10 cellular contexts compared by ENCODE assay signal in genomic region chr12:94282675-94283074, GRCh38.
DNase-seq lines count a peak whose midpoint lies in the region; ATAC-seq, FAIRE-seq and TF ChIP-seq lines count a peak whose summit lies in the region.
"Had no signal": no experiment of that assay in that cellular context is flagged by ENCODE, and none has a peak within 500 bp of the region (broad histone marks: within the 10 kb centered on the region; RNA-seq: fewer than 3 reads in every experiment).

No MANE protein-coding gene starts in this region.

- CTCF ChIA-PET in activated naive CD4-positive, alpha-beta T cell treated with anti-CD3 and anti-CD28 coated beads for 36 hours (lab: Charles Lee), result interaction anchor here (0.5 kb wide), 1 partner anchor 51 kb away, joined by 3 read pairs; no protein-coding TSS in a partner anchor

- no peak for TF ChIP-seq POLR2A in transverse colon (IDR thresholded peaks at IDR 0.05)

- no peak overlapping the region for H2AFZ ChIP-seq in mesenchymal stem cell (ENCODE audit: low read depth, low read length)

- 45% methylated on average over 7 of the region's 7 CpGs for whole genome bisulfite sequencing in mesenchymal stem cell
- 40 to 60% methylated on average over 2 to 7 of the region's 7 CpGs for WGBS in transverse colon (ENCODE audit: low coverage in 1 of 2), 2 donors

- H3K27me3 ChIP-seq in mesenchymal stem cell (ENCODE audit: control insufficient read depth in 1 of 2, insufficient read depth in 1 of 2, low read length in 2 of 2) (peaks cover 24 to 25% of the 10 kb centered on the region in 2 experiments), transverse colon (no peaks in the 10 kb centered on the region)
- H3K27me3 ChIP-seq: vagina had no signal

- no peaks in the 10 kb centered on the region for H3K4me1 ChIP-seq in mesenchymal stem cell (ENCODE audit: control insufficient read depth, insufficient read depth, low read depth, low read length)
- peaks cover 3 to 22% (median 9%) of the 10 kb centered on the region in 4 donors for H3K4me1 ChIP-seq in transverse colon

- no peaks in the 10 kb centered on the region for H3K79me1 ChIP-seq in mesenchymal stem cell (replicated peaks; ENCODE audit: low read length, poor library complexity, severe bottlenecking)

- H2BK120ac ChIP-seq in mesenchymal stem cell (ENCODE audit: low read depth, low read length), result no peak overlapping the region

- peaks cover 22% of the 10 kb centered on the region for H3K4me1 Mint-ChIP-seq in activated naive CD4-positive, alpha-beta T cell treated with anti-CD3 and anti-CD28 coated beads for 36 hours (ENCODE audit: low read depth)

- no peak overlapping the region for H3K9ac ChIP-seq in mesenchymal stem cell (ENCODE audit: low read length)

- no peak overlapping the region for H3K14ac ChIP-seq in mesenchymal stem cell (ENCODE audit: low read length in 2 of 2)

- H3K4me3 Mint-ChIP-seq in activated naive CD4-positive, alpha-beta T cell treated with anti-CD3 and anti-CD28 coated beads for 36 hours, result no peak overlapping the region

- H3K4me3 ChIP-seq in mesenchymal stem cell (ENCODE audit: insufficient read depth in 1 of 2, low read depth in 1 of 2, low read length in 2 of 2), result no peak overlapping the region
- no peak overlapping the region for H3K4me3 ChIP-seq in transverse colon
- H3K4me3 ChIP-seq: vagina had no signal

- no peak overlapping the region for H3K4ac ChIP-seq in mesenchymal stem cell (ENCODE audit: low read depth in 1 of 2, low read length in 2 of 2)

- TF ChIP-seq CTCF in transverse colon (IDR thresholded peaks at IDR 0.05), result no peak

- ATAC-seq in left cardiac atrium, result peak; percentile 22 to 55
- ATAC-seq in Right ventricle myocardium inferior, result no peak

- no peak overlapping the region for H3K23ac ChIP-seq in mesenchymal stem cell (ENCODE audit: low read length in 2 of 2)

- no peak overlapping the region for H3K4me2 ChIP-seq in mesenchymal stem cell (ENCODE audit: low read length, poor library complexity, severe bottlenecking)

- DNase-seq in left cardiac atrium, result no peak
- DNase-seq in Right ventricle myocardium inferior (ENCODE audit: missing footprints), result no peak
- peak; percentile 58 for DNase-seq in activated naive CD4-positive, alpha-beta T cell treated with anti-CD3 and anti-CD28 coated beads for 36 hours
- DNase-seq in mesenchymal stem cell, result peak; percentile 19
- DNase-seq in transverse colon, result peak; percentile 34
- no peak for DNase-seq in NCI-H510A treated with DMSO at 0.1 percent for 48 hours (lab: John Stamatoyannopoulos, UW)
- no peak for DNase-seq in HuH-7 (ENCODE audit: low spot score)
- no peak for DNase-seq in frontal cortex (ENCODE audit: low spot score in 2 of 2)
- DNase-seq: NCI-H1930 had no signal

- in situ Hi-C loops in transverse colon (cut with MboI; ENCODE audit: low pct_ligation_motif_present in 1 of 4, low pct_unique_long_range_greater_than_20kb in 1 of 4, low sequenced_read_pairs in 3 of 4), result no loop called here

- no peak for FAIRE-seq in frontal cortex (lab: Jason Lieb, UNC)

- intact Hi-C loops in left cardiac atrium (cut with DNase I) (loop anchor here in 1 of 2 donors (10.0 kb wide), 1 partner anchor 128 kb away; no protein-coding TSS in a partner anchor), Right ventricle myocardium inferior (cut with DNase I) (no loop called here), transverse colon (cut with DNase I; ENCODE audit: low total_unique reads) (no loop called here)
- intact Hi-C loops in activated naive CD4-positive, alpha-beta T cell treated with anti-CD3 and anti-CD28 coated beads for 36 hours (cut with micrococcal nuclease), result loop anchor here (5.0 kb wide), 1 partner anchor 135 kb away; the partner anchor contains the start of gene PLXNC1

- peak overlapping the region; percentile 12 for H3K27ac Mint-ChIP-seq in activated naive CD4-positive, alpha-beta T cell treated with anti-CD3 and anti-CD28 coated beads for 36 hours

- no peaks in the 10 kb centered on the region for H3K9me3 ChIP-seq in mesenchymal stem cell (ENCODE audit: control insufficient read depth, low read length)
- H3K9me3 ChIP-seq in transverse colon, result no peaks in the 10 kb centered on the region
- H3K9me3 ChIP-seq: vagina had no signal

- no peak for TF ChIP-seq EP300 in transverse colon (IDR thresholded peaks at IDR 0.05; ENCODE audit: low read depth)

- peaks cover 0 to 36% of the 10 kb centered on the region in 2 experiments for H3K36me3 ChIP-seq in mesenchymal stem cell (ENCODE audit: control insufficient read depth in 1 of 2, insufficient read depth in 2 of 2, low read depth in 1 of 2, low read length in 2 of 2)
- H3K36me3 ChIP-seq in transverse colon, result no peaks in the 10 kb centered on the region
- H3K36me3 ChIP-seq: vagina had no signal

- peaks cover 13% of the 10 kb centered on the region for H3K36me3 Mint-ChIP-seq in activated naive CD4-positive, alpha-beta T cell treated with anti-CD3 and anti-CD28 coated beads for 36 hours (ENCODE audit: low read depth)

- no peak overlapping the region for H2BK5ac ChIP-seq in mesenchymal stem cell (ENCODE audit: low read depth, low read length, poor library complexity, severe bottlenecking)

- no peak overlapping the region for H4K91ac ChIP-seq in mesenchymal stem cell (ENCODE audit: low read length)

- no peak overlapping the region for H2BK15ac ChIP-seq in mesenchymal stem cell (ENCODE audit: low read depth, poor library complexity, severe bottlenecking)

- H3K27me3 Mint-ChIP-seq in activated naive CD4-positive, alpha-beta T cell treated with anti-CD3 and anti-CD28 coated beads for 36 hours (ENCODE audit: low read depth), result no peaks in the 10 kb centered on the region

- H3K18ac ChIP-seq in mesenchymal stem cell (ENCODE audit: low read depth in 1 of 2, low read length in 2 of 2), result peak overlapping the region in 1 of 2 experiments; percentile 38

- no peak overlapping the region for H2BK12ac ChIP-seq in mesenchymal stem cell (ENCODE audit: low read length in 2 of 2)

- H3K27ac ChIP-seq in mesenchymal stem cell (ENCODE audit: low read length, poor library complexity, severe bottlenecking) (no peak overlapping the region), transverse colon (peak overlapping the region in 1 of 4 donors; percentile 18)
- H3K27ac ChIP-seq: vagina had no signal

- no peaks in the 10 kb centered on the region for H3K9me3 Mint-ChIP-seq in activated naive CD4-positive, alpha-beta T cell treated with anti-CD3 and anti-CD28 coated beads for 36 hours

- no peak overlapping the region for H4K8ac ChIP-seq in mesenchymal stem cell (ENCODE audit: low read length)

- H2AK5ac ChIP-seq in mesenchymal stem cell (ENCODE audit: low read length, severe bottlenecking), result no peak overlapping the region

Comparison
In these comparisons a context has a peak if more than half of its experiments do, and no peak if none do; other contexts are left out.
1. DNase-seq: peak in activated naive CD4-positive, alpha-beta T cell treated with anti-CD3 and anti-CD28 coated beads for 36 hours (single experiment), mesenchymal stem cell (single experiment) and transverse colon (single experiment); none in left cardiac atrium (single experiment), Right ventricle myocardium inferior (single experiment), NCI-H510A treated with DMSO at 0.1 percent for 48 hours (single experiment), HuH-7 (single experiment) and frontal cortex (0 of 2).